Comparison of ENCODE assay signal across 18 cellular contexts in the genomic region with DNA sequence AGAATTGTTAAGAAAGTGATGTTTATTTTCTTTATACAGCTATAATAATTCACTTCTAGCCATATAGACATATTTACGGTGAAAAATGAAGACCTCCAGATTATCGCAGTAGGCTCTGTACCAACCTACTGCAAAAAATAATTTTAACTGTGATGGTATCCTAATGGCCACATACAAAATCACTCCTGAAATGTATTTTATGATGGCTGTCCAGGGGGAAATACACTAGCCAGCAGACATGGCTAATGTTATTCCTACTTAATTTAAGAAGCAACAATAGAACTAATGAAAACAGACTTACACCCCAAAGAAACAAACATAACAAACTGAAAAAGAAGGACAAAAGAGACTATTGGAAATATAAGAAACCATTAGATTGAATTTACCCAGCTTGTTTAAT. TPM values are rescaled to one million over a fixed set of nuclear protein-coding genes. Genes with fewer than 3 reads are reported as not detected.
DNase-seq lines count a peak whose midpoint lies in the region; ATAC-seq, FAIRE-seq and TF ChIP-seq lines count a peak whose summit lies in the region.
"Had no signal": no experiment of that assay in that cellular context is flagged by ENCODE, and none has a peak within 500 bp of the region (broad histone marks: within the 10 kb centered on the region; RNA-seq: fewer than 3 reads in every experiment).

No MANE protein-coding gene starts in this region.

- TF ChIP-seq EP300 in neural cell (conservative IDR thresholded peaks at IDR 0.05; ENCODE audit: poor library complexity, severe bottlenecking) = no peak

- H3K36me3 Mint-ChIP-seq in endothelial cell (ENCODE audit: low read depth, unreplicated experiment) (peaks cover 19% of the 10 kb centered on the region), progenitor cell of endocrine pancreas (ENCODE audit: insufficient read depth) (peaks cover 32% of the 10 kb centered on the region)
- H3K36me3 Mint-ChIP-seq: IgD-negative memory B cell had no signal

- peaks cover 65% of the 10 kb centered on the region for H3K36me3 ChIP-seq in SK-N-MC (ENCODE audit: insufficient read depth, low read length)
- H3K36me3 ChIP-seq in neural cell (ENCODE audit: insufficient read depth, low read length) = no peaks in the 10 kb centered on the region
- no peaks in the 10 kb centered on the region for H3K36me3 ChIP-seq in heart left ventricle

- H3F3A ChIP-seq in neural cell (ENCODE audit: insufficient read depth, low read length, poor library complexity, severe bottlenecking) = no peaks in the 10 kb centered on the region

- H3K4me2 ChIP-seq in neural cell (ENCODE audit: low read length) = no peak overlapping the region

- H3K27ac Mint-ChIP-seq in endothelial cell (ENCODE audit: unreplicated experiment) (no peak overlapping the region), progenitor cell of endocrine pancreas (no peak overlapping the region)
- H3K27ac Mint-ChIP-seq: CD4-positive, alpha-beta T cell; H9 had no signal

- peak overlapping the region; percentile 87 for H3K9ac ChIP-seq in SK-N-MC (ENCODE audit: insufficient read length)
- peak overlapping the region; percentile 14 for H3K9ac ChIP-seq in neural cell (ENCODE audit: low read length)
- H3K9ac ChIP-seq: GM23248 had no signal

- no peak for ATAC-seq in heart left ventricle
- ATAC-seq: GM12878 had no signal

- H3K27me3 Mint-ChIP-seq in endothelial cell (ENCODE audit: unreplicated experiment) (peaks cover 22% of the 10 kb centered on the region), progenitor cell of endocrine pancreas (peaks cover 75% of the 10 kb centered on the region)

- DNase-seq in SK-N-MC (ENCODE audit: low read depth, low spot score) = no peak
- no peak for DNase-seq in endothelial cell (ENCODE audit: low spot score)
- no peak for DNase-seq in progenitor cell of endocrine pancreas (ENCODE audit: low spot score, unreplicated experiment)
- no peak for DNase-seq in heart left ventricle
- no peak for DNase-seq in urothelium cell line (ENCODE audit: low spot score)
- DNase-seq in retina = no peak
- no peak for DNase-seq in dorsolateral prefrontal cortex
- DNase-seq: ACHN; C1 segment of cervical spinal cord; CD4-positive, alpha-beta T cell; DMS79; GM23248; H9 had no signal

- no peaks in the 10 kb centered on the region for H3K79me2 ChIP-seq in neural cell (replicated peaks; ENCODE audit: insufficient read depth, low read length)

- H3K4me3 Mint-ChIP-seq in endothelial cell (ENCODE audit: unreplicated experiment) (peak overlapping the region; percentile 54), progenitor cell of endocrine pancreas (ENCODE audit: low read depth) (peak overlapping the region; percentile 83)

- H3K4me1 Mint-ChIP-seq in endothelial cell (ENCODE audit: unreplicated experiment) = peaks cover 42% of the 10 kb centered on the region
- H3K4me1 Mint-ChIP-seq in progenitor cell of endocrine pancreas (ENCODE audit: low read depth) = peaks cover 39% of the 10 kb centered on the region

- no peak for TF ChIP-seq RAD21 in neural cell (conservative IDR thresholded peaks at IDR 0.05)

- H3K9me3 ChIP-seq in SK-N-MC (ENCODE audit: low read depth, low read length) (no peaks in the 10 kb centered on the region), neural cell (ENCODE audit: low read length) (no peaks in the 10 kb centered on the region), heart left ventricle (no peaks in the 10 kb centered on the region)

- H4K20me1 ChIP-seq in neural cell (ENCODE audit: insufficient read depth) = no peaks in the 10 kb centered on the region

- peaks cover 0 to 45% (median 21%) of the 10 kb centered on the region in 12 donors for H3K4me1 ChIP-seq in heart left ventricle

- WGBS in heart left ventricle, 4 donors = 47 to 77% (median 56%) methylated on average over 2 of the region's 2 CpGs

- intact Hi-C loops in heart left ventricle (cut with DNase I) (no loop called here), dorsolateral prefrontal cortex (cut with DNase I) (no loop called here)

- H3K27ac ChIP-seq in SK-N-MC (peak overlapping the region; percentile 63), neural cell (ENCODE audit: low read length) (peak overlapping the region; percentile 10), heart left ventricle (no peak overlapping the region), dorsolateral prefrontal cortex (no peak overlapping the region)
- H3K27ac ChIP-seq: GM23248 had no signal

- no peak overlapping the region for H2AFZ ChIP-seq in neural cell (ENCODE audit: low read depth, low read length)
- H2AFZ ChIP-seq: GM23248 had no signal

- H3K4me3 ChIP-seq in SK-N-MC (peak overlapping the region; percentile 97), neural cell (ENCODE audit: low read length) (peak overlapping the region; percentile 61), heart left ventricle (no peak overlapping the region), dorsolateral prefrontal cortex (no peak overlapping the region)
- H3K4me3 ChIP-seq: GM12878, GM23248 had no signal

- no peaks in the 10 kb centered on the region for H3K9me2 ChIP-seq in neural cell (ENCODE audit: insufficient read depth, low read length)

- no peak for TF ChIP-seq POLR2A in heart left ventricle (IDR thresholded peaks at IDR 0.05)

- no peak for FAIRE-seq in urothelium cell line (lab: Jason Lieb, UNC)
- FAIRE-seq: GM12878, GM18507 had no signal

- H3K27me3 ChIP-seq in neural cell (ENCODE audit: insufficient read depth, low read depth, low read length) (peaks cover 100% of the 10 kb centered on the region), heart left ventricle (peaks cover 79 to 100% (median 99%) of the 10 kb centered on the region in 9 donors), dorsolateral prefrontal cortex (peaks cover 46 to 100% (median 99%) of the 10 kb centered on the region in 45 donors)

- TF ChIP-seq CTCF in endothelial cell (IDR thresholded peaks at IDR 0.05; ENCODE audit: unreplicated experiment) = no peak
- no peak for TF ChIP-seq CTCF in neural cell (IDR thresholded peaks at IDR 0.05; ENCODE audit: poor library complexity, severe bottlenecking)
- TF ChIP-seq CTCF in progenitor cell of endocrine pancreas (IDR thresholded peaks at IDR 0.05; ENCODE audit: unreplicated experiment) = no peak
- no peak for TF ChIP-seq CTCF in heart left ventricle (IDR thresholded peaks at IDR 0.05)
- TF ChIP-seq CTCF in dorsolateral prefrontal cortex (IDR thresholded peaks at IDR 0.05 in 54 of 56, conservative IDR thresholded peaks at IDR 0.05 in 2 of 56; ENCODE audit: low read depth in 1 of 56, partially characterized antibody in 56 of 56) = no peak

- H3K9me3 Mint-ChIP-seq in endothelial cell (ENCODE audit: unreplicated experiment) (no peaks in the 10 kb centered on the region), progenitor cell of endocrine pancreas (ENCODE audit: low read depth) (no peaks in the 10 kb centered on the region)
- H3K9me3 Mint-ChIP-seq: H9 had no signal

TF ChIP-seq in neural cell, 6 proteins besides CTCF, POLR2A, EP300 and RAD21:
- TF ChIP-seq MXI1 (conservative IDR thresholded peaks at IDR 0.05; ENCODE audit: poor library complexity, severe bottlenecking) = no peak
- no peak for TF ChIP-seq TAF1 (IDR thresholded peaks at IDR 0.05; ENCODE audit: low read depth)
- no peak for TF ChIP-seq SMC3 (conservative IDR thresholded peaks at IDR 0.05; ENCODE audit: poor library complexity)
- no peak for TF ChIP-seq REST (IDR thresholded peaks at IDR 0.05; ENCODE audit: borderline replicate concordance)
- no peak for TF ChIP-seq POLR2AphosphoS5 (IDR thresholded peaks at IDR 0.05)
- no peak for TF ChIP-seq EZH2 (IDR thresholded peaks at IDR 0.05; ENCODE audit: borderline replicate concordance, insufficient read depth, low read length, poor library complexity, severe bottlenecking)

RNA-seq across cellular contexts. Expression of gene NKX6-1, which starts 4.6 kb away (rescaled TPM):
- 14.6 TPM for total RNA-seq in endothelial cell (ENCODE audit: unreplicated experiment)
- polyA plus RNA-seq in neural cell = 15.0 and 20.1 TPM in 2 replicates
- polyA minus RNA-seq in neural cell = 17.7 and 20.2 TPM in 2 replicates
- 89.6 and 107 TPM in 2 replicates for total RNA-seq in progenitor cell of endocrine pancreas
- total RNA-seq in heart left ventricle = under 1 TPM in 1 of 9 donors, not detected in 8; 0.32 TPM
- not detected for polyA plus RNA-seq in heart left ventricle
- 1 to 10 TPM in 8 of 120 experiments, under 1 TPM in 100, not detected in 12; 0.18 to 1.6 (median 0.44) TPM for total RNA-seq in dorsolateral prefrontal cortex
- total RNA-seq: CD4-positive, alpha-beta T cell; G401; GM12878 had no signal
- polyA plus RNA-seq: GM12878, GM23248, IgD-negative memory B cell had no signal

Comparison
In these comparisons a context has a peak if more than half of its experiments do, and no peak if none do; other contexts are left out.
1. H3K27ac ChIP-seq: peak in SK-N-MC (single experiment) and neural cell (single experiment); none in heart left ventricle (0 of 12) and dorsolateral prefrontal cortex (0 of 59).
2. H3K4me3 ChIP-seq: peak in SK-N-MC (single experiment) and neural cell (single experiment); none in heart left ventricle (0 of 12) and dorsolateral prefrontal cortex (0 of 59).